Comparison of ENCODE assay signal across 8 cellular contexts in the genomic region with DNA sequence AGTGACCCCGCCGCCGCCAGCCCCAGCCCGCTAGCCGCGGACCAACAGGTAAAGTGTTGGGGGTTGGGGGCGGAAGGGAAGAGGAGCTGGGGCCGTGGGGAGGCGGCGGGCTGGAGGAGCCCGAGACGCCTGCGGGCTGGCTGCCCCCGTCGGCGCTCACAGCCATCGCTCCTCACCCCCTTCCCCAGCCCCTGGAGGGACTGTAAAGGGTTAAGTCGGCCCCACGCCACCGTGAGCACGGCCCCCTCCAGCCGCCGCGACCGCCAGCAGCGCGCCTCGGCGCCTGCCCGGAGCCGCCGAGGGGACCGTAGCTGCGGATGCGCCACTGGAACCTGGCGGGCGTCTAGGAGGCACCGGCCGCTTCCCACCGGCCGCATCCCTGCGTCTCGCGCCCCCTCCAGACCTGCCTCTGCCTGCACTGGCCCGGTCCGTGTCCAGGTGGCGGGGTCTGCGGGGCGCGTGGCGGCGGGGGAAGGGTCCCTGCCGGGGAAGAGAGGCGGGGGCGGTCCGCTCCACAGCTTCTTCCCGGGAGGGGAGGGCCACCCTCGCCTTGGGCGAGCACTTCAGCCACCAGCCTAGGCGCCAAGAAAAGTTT. TPM values are rescaled to one million over a fixed set of nuclear protein-coding genes. Genes with fewer than 3 reads are reported as not detected.
DNase-seq lines count a peak whose midpoint lies in the region; ATAC-seq, FAIRE-seq and TF ChIP-seq lines count a peak whose summit lies in the region.

No MANE protein-coding gene starts in this region.

- RAD21 ChIA-PET in GM12878 (lab: Charles Lee; ENCODE audit: unreplicated experiment), result no interaction called here

- H3K36me3 ChIP-seq in GM12878 (ENCODE audit: control insufficient read depth in 2 of 2, insufficient read depth in 2 of 2, low read length in 1 of 2), result no peaks in the 10 kb centered on the region

- intact Hi-C loops in GM12878 (cut with micrococcal nuclease; ENCODE audit: unreplicated experiment), result no loop called here

- TF ChIP-seq CTCF in GM12865 (IDR thresholded peaks at IDR 0.05; ENCODE audit: insufficient read depth, low read depth, low read length, missing control alignments) (no peak), GM12878 (IDR thresholded peaks at IDR 0.05 in 2 of 3, conservative IDR thresholded peaks at IDR 0.05 in 1 of 3; ENCODE audit: control insufficient read depth in 2 of 3, extremely low read depth in 1 of 3, insufficient read depth in 1 of 3, low read depth in 3 of 3, low read length in 3 of 3) (no peak)

- TF ChIP-seq RAD21 in GM12878 (IDR thresholded peaks at IDR 0.05; ENCODE audit: insufficient read depth, low read depth, low read length), result no peak

- H3K27me3 ChIP-seq in GM12878 (replicated peaks in 1 of 2; ENCODE audit: control insufficient read depth in 2 of 2, insufficient read depth in 2 of 2, low read length in 1 of 2), result peaks cover 9 to 17% of the 10 kb centered on the region in 2 experiments

- H3K4me3 ChIP-seq in GM12865 (ENCODE audit: low read depth, low read length), result peak overlapping the region; percentile 74
- peak overlapping the region; percentile 46; the same call in 1 of the 2 replicates for H3K4me3 ChIP-seq in GM12878

- SMC1A ChIA-PET in GM12878 (lab: Charles Lee; ENCODE audit: uncharacterized antibody, unreplicated experiment), result no interaction called here

- H3K79me2 ChIP-seq in GM12878 (ENCODE audit: control insufficient read depth, insufficient read depth, low read length), result no peaks in the 10 kb centered on the region

- H2AFZ ChIP-seq in GM12878 (ENCODE audit: control insufficient read depth, low read depth, low read length), result peak overlapping the region; percentile 77

- no peak overlapping the region for H3K27ac ChIP-seq in GM12878 (ENCODE audit: control insufficient read depth, insufficient read depth)

- CTCF ChIA-PET in GM12878 (lab: Yijun Ruan, JAX), result no interaction called here

- no TSS peak for BruUV-seq in GM12878 (replicated peaks; lab: Mats Ljungman, UMichigan)

- no peaks in the 10 kb centered on the region for H4K20me1 ChIP-seq in GM12878 (ENCODE audit: control insufficient read depth, insufficient read depth)

- H3K9ac ChIP-seq in GM12878 (ENCODE audit: control insufficient read depth, insufficient read depth, low read length), result no peak overlapping the region; the same call in 1 of the 2 replicates

- no peaks in the 10 kb centered on the region for H3K9me3 ChIP-seq in GM12878 (replicated peaks; ENCODE audit: control insufficient read depth, insufficient read depth, low read length)

- no peak for TF ChIP-seq EP300 in GM12878 (IDR thresholded peaks at IDR 0.05; ENCODE audit: borderline replicate concordance in 1 of 2, control insufficient read depth in 1 of 2, low read depth in 2 of 2, low read length in 2 of 2)

- POLR2A ChIA-PET in GM12878 (lab: Charles Lee), result no interaction called here

- DNase-seq in GM12865 (ENCODE audit: low read depth) (peak; percentile 14), NCI-H2171 treated with DMSO at 0.1 percent for 48 hours (lab: John Stamatoyannopoulos, UW) (peak; percentile 48), GM12878 (ENCODE audit: low read depth, low spot score) (no peak), iPS-NIHi7 (ENCODE audit: extremely low spot score) (peak; percentile 59), ureter (ENCODE audit: low spot score) (no peak), NCI-H524 treated with DMSO at 0.1 percent for 48 hours (lab: John Stamatoyannopoulos, UW) (no peak)
- peak; percentile 5 for DNase-seq in stimulated activated CD4-positive, alpha-beta T cell treated with anti-CD3 and anti-CD28 coated beads, Interleukin-1b, Interleukin-23, amount 100 ng/mL, for 48 hours

- WGBS in GM12878 (ENCODE audit: insufficient coverage, insufficient replicate concordance, low lambda C conversion rate, missing lambda C conversion rate), result 6% methylated on average over 40 of the region's 60 CpGs

- no peak for FAIRE-seq in GM12878 (lab: Jason Lieb, UNC)

- no peak for TF ChIP-seq POLR2A in GM12878 (IDR thresholded peaks at IDR 0.05; ENCODE audit: low read depth, low read length)

- in situ Hi-C loops in GM12878 (cut with MboI), result no loop called here

- no peaks in the 10 kb centered on the region for H3K4me1 ChIP-seq in GM12878 (ENCODE audit: control insufficient read depth, insufficient read depth, low read length)

- peak overlapping the region; percentile 96 for H3K4me2 ChIP-seq in GM12878 (ENCODE audit: control insufficient read depth, insufficient read depth)

- ATAC-seq in HG02571 (IDR thresholded peaks at IDR 0.05; ENCODE audit: unreplicated experiment) (peak; percentile 9), GM12878 (peak; percentile 56)

TF ChIP-seq in GM12878, 131 proteins besides CTCF, POLR2A, EP300 and RAD21 (continues in another document):
- no peak for TF ChIP-seq HCFC1 (IDR thresholded peaks at IDR 0.05; ENCODE audit: low read length)
- TF ChIP-seq ZNF384 (IDR thresholded peaks at IDR 0.05; ENCODE audit: borderline replicate concordance, low read depth, low read length), result no peak
- TF ChIP-seq, protein P1, sequence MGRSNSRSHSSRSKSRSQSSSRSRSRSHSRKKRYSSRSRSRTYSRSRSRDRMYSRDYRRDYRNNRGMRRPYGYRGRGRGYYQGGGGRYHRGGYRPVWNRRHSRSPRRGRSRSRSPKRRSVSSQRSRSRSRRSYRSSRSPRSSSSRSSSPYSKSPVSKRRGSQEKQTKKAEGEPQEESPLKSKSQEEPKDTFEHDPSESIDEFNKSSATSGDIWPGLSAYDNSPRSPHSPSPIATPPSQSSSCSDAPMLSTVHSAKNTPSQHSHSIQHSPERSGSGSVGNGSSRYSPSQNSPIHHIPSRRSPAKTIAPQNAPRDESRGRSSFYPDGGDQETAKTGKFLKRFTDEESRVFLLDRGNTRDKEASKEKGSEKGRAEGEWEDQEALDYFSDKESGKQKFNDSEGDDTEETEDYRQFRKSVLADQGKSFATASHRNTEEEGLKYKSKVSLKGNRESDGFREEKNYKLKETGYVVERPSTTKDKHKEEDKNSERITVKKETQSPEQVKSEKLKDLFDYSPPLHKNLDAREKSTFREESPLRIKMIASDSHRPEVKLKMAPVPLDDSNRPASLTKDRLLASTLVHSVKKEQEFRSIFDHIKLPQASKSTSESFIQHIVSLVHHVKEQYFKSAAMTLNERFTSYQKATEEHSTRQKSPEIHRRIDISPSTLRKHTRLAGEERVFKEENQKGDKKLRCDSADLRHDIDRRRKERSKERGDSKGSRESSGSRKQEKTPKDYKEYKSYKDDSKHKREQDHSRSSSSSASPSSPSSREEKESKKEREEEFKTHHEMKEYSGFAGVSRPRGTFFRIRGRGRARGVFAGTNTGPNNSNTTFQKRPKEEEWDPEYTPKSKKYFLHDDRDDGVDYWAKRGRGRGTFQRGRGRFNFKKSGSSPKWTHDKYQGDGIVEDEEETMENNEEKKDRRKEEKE (IDR thresholded peaks at IDR 0.05), result no peak
- TF ChIP-seq ESRRA (IDR thresholded peaks at IDR 0.05; ENCODE audit: low read length), result no peak
- no peak for TF ChIP-seq CHD2 (IDR thresholded peaks at IDR 0.05; ENCODE audit: borderline replicate concordance, low read depth, low read length)
- TF ChIP-seq, protein P2, sequence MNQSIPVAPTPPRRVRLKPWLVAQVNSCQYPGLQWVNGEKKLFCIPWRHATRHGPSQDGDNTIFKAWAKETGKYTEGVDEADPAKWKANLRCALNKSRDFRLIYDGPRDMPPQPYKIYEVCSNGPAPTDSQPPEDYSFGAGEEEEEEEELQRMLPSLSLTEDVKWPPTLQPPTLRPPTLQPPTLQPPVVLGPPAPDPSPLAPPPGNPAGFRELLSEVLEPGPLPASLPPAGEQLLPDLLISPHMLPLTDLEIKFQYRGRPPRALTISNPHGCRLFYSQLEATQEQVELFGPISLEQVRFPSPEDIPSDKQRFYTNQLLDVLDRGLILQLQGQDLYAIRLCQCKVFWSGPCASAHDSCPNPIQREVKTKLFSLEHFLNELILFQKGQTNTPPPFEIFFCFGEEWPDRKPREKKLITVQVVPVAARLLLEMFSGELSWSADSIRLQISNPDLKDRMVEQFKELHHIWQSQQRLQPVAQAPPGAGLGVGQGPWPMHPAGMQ (IDR thresholded peaks at IDR 0.05; ENCODE audit: borderline replicate concordance), result no peak
- TF ChIP-seq SMAD1 (IDR thresholded peaks at IDR 0.05; ENCODE audit: low read depth, partially characterized antibody), result no peak
- no peak for TF ChIP-seq BCL11A (IDR thresholded peaks at IDR 0.05; ENCODE audit: low read depth, low read length)
- TF ChIP-seq, protein P3, sequence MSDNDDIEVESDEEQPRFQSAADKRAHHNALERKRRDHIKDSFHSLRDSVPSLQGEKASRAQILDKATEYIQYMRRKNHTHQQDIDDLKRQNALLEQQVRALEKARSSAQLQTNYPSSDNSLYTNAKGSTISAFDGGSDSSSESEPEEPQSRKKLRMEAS (IDR thresholded peaks at IDR 0.05; ENCODE audit: low read depth, low read length), result no peak
- no peak for TF ChIP-seq CREB1 (IDR thresholded peaks at IDR 0.05; ENCODE audit: low read depth)
- no peak for TF ChIP-seq BRCA1 (IDR thresholded peaks at IDR 0.05; ENCODE audit: low read depth, low read length)
- TF ChIP-seq NFXL1 (IDR thresholded peaks at IDR 0.05; ENCODE audit: borderline replicate concordance), result no peak

RNA-seq across cellular contexts. Expression of a gene that starts 0.5 kb away (rescaled TPM):
- total RNA-seq in GM12878 (2013; cell fraction: nucleolus; rRNA removed), result 0.06 TPM in 1 of 2 replicates, not detected in the other
- total RNA-seq in GM12878 (2014; rRNA removed) (0.05 and 0.06 TPM in 2 replicates), GM12878 (2014; rRNA removed; fragmentation: Illumina TruSeq; extraction: Trizol) (0.04 and 0.05 TPM in 2 replicates), GM12878 (2021) (0.03 TPM in 2 replicates), ureter (3.9 TPM)
- 0.21 TPM for polyA plus RNA-seq in GM12878 (2011; ENCODE audit: low read depth)
- polyA plus RNA-seq in GM12878 (2011; rRNA removed) (0.01 TPM in 1 of 2 replicates, not detected in the other), GM12878 (2014; fragmentation: Illumina TruSeq; extraction: Trizol) (0.01 and 0.03 TPM in 2 replicates), GM12878 (2014; fragmentation: Nextera tagmentation; extraction: Ambion mirVana) (under 1 TPM; 0.02 to 0.04 TPM), GM12878 (2014; rRNA removed) (0.01 and 0.03 TPM in 2 replicates), GM12878 (2016; fragmentation: Nextera tagmentation; extraction: Ambion mirVana) (under 1 TPM in 1 of 2 experiments, not detected in 1; 0.05 TPM)
- polyA plus RNA-seq in GM12878 (2011; cell fraction: cytosol; rRNA removed), result not detected in 2 replicates
- polyA plus RNA-seq in GM12878 (2011; cell fraction: nucleus; rRNA removed), result not detected in 2 replicates
- polyA plus RNA-seq in GM12878 (2012), result 0.32 and 0.35 TPM in 2 replicates
- not detected in 2 replicates for polyA minus RNA-seq in GM12878 (2011; rRNA and poly(A)+ RNA removed)
- not detected in 2 replicates for polyA minus RNA-seq in GM12878 (2011; cell fraction: cytosol; rRNA and poly(A)+ RNA removed)
- not detected in 2 replicates for polyA minus RNA-seq in GM12878 (2011; cell fraction: nucleus; rRNA and poly(A)+ RNA removed)

Comparison
In these comparisons a context has a peak if more than half of its experiments do, and no peak if none do; other contexts are left out.
1. DNase-seq: peak in GM12865 (single experiment), NCI-H2171 treated with DMSO at 0.1 percent for 48 hours (single experiment), iPS-NIHi7 (single experiment) and stimulated activated CD4-positive, alpha-beta T cell treated with anti-CD3 and anti-CD28 coated beads, Interleukin-1b, Interleukin-23, amount 100 ng/mL, for 48 hours (single experiment); none in GM12878 (single experiment), ureter (single experiment) and NCI-H524 treated with DMSO at 0.1 percent for 48 hours (single experiment).